In genomic region chr5:177429248-177430045, GRCh38 we compare ENCODE assay signal across 9 cellular contexts. TPM values are rescaled to one million over a fixed set of nuclear protein-coding genes. Genes with fewer than 3 reads are reported as not detected.
DNase-seq lines count a peak whose midpoint lies in the region; ATAC-seq and TF ChIP-seq lines count a peak whose summit lies in the region.
"Had no signal": no experiment of that assay in that cellular context is flagged by ENCODE, and none has a peak within 500 bp of the region (broad histone marks: within the 10 kb centered on the region; RNA-seq: fewer than 3 reads in every experiment).

No MANE protein-coding gene starts in this region.

- intact Hi-C loops in CD8-positive, alpha-beta T cell (cut with DNase I, micrococcal nuclease), result loop anchor here (2.0 to 5.0 kb wide), 3 partner anchors 73 to 887 kb away; partner anchors contain the start of genes NSD1 (in 1 of the 2) and RGS14 (in 1 of the 2)

- H3K4me3 Mint-ChIP-seq in CD8-positive, alpha-beta T cell, result peak overlapping the region; percentile 91
- H3K4me3 Mint-ChIP-seq in stimulated activated memory B cell treated with anti-CD40 and anti-IgM and Interleukin-4, amounts not matched to agents 10 μg/mL and 1 μg/mL and 100 μg/mL, for 72 hours, result peak overlapping the region; percentile 92

- H3K9me3 Mint-ChIP-seq in CD8-positive, alpha-beta T cell, result no peaks in the 10 kb centered on the region
- no peaks in the 10 kb centered on the region for H3K9me3 Mint-ChIP-seq in stimulated activated memory B cell treated with anti-CD40 and anti-IgM and Interleukin-4, amounts not matched to agents 10 μg/mL and 1 μg/mL and 100 μg/mL, for 72 hours

- H3K27ac Mint-ChIP-seq in CD8-positive, alpha-beta T cell, result peak overlapping the region; percentile 91
- H3K27ac Mint-ChIP-seq in stimulated activated memory B cell treated with anti-CD40 and anti-IgM and Interleukin-4, amounts not matched to agents 10 μg/mL and 1 μg/mL and 100 μg/mL, for 72 hours, result peak overlapping the region; percentile 71

- H3K27me3 Mint-ChIP-seq in CD8-positive, alpha-beta T cell (ENCODE audit: low read depth), result no peaks in the 10 kb centered on the region
- no peaks in the 10 kb centered on the region for H3K27me3 Mint-ChIP-seq in stimulated activated memory B cell treated with anti-CD40 and anti-IgM and Interleukin-4, amounts not matched to agents 10 μg/mL and 1 μg/mL and 100 μg/mL, for 72 hours

- CTCF ChIA-PET in CD8-positive, alpha-beta T cell (lab: Charles Lee), result interaction anchor here (0.6 to 14.6 kb wide), 6 partner anchors 11 to 120 kb away, joined by 3 to 285 read pairs (median 13); partner anchors contain the start of genes F12, PFN3 and PRR7
- CTCF ChIA-PET in RWPE1 (lab: Yijun Ruan, JAX), result interaction anchor here (0.6 to 9.8 kb wide), 4 partner anchors 18 to 59 kb away, joined by 3 to 100 read pairs (median 6); no protein-coding TSS in a partner anchor

- peak overlapping the region; percentile 98 for H3K4me3 ChIP-seq in CD8-positive, alpha-beta T cell (ENCODE audit: low read depth, low read length)

- peak; percentile 50 to 90 (median 80) for DNase-seq in CD8-positive, alpha-beta T cell
- DNase-seq in RWPE1 (ENCODE audit: low spot score), result no peak
- peak; percentile 78 for DNase-seq in activated effector memory CD4-positive, alpha-beta T cell treated with Interleukin-2 at 50 U/mL for 16 hours
- peak; percentile 34 for DNase-seq in midbrain (lab: John Stamatoyannopoulos, UW)
- no peak for DNase-seq in T1000 (lab: John Stamatoyannopoulos, UW)
- DNase-seq in AG08396 (ENCODE audit: low spot score), result no peak

- POLR2A ChIA-PET in CD8-positive, alpha-beta T cell (lab: Charles Lee), result interaction anchor here (0.7 to 15.2 kb wide), 8 partner anchors 15 to 163 kb away, joined by 3 to 498 read pairs (median 6); partner anchors contain the start of genes PRELID1, PRR7 and RAB24
- POLR2A ChIA-PET in RWPE1 (lab: Yijun Ruan, JAX; ENCODE audit: low non-redundant PET), result interaction anchor here (0.6 to 1.1 kb wide), 5 partner anchors 10 to 573 kb away, joined by 3 to 5 read pairs (median 3); no protein-coding TSS in a partner anchor

- H3K36me3 ChIP-seq in CD8-positive, alpha-beta T cell (ENCODE audit: insufficient read depth, low read length), result peaks cover 33% of the 10 kb centered on the region

- H3K4me1 Mint-ChIP-seq in CD8-positive, alpha-beta T cell (ENCODE audit: low read depth), result peaks cover 73% of the 10 kb centered on the region
- peaks cover 75% of the 10 kb centered on the region for H3K4me1 Mint-ChIP-seq in stimulated activated memory B cell treated with anti-CD40 and anti-IgM and Interleukin-4, amounts not matched to agents 10 μg/mL and 1 μg/mL and 100 μg/mL, for 72 hours

- TF ChIP-seq CTCF in CD8-positive, alpha-beta T cell (IDR thresholded peaks at IDR 0.05), result no peak
- no peak for TF ChIP-seq CTCF in RWPE1 (conservative IDR thresholded peaks at IDR 0.05; ENCODE audit: low read depth)

- ATAC-seq in CD8-positive, alpha-beta T cell, result peak; percentile 24
- ATAC-seq in stimulated activated memory B cell treated with anti-CD40 and anti-IgM and Interleukin-4, amounts not matched to agents 10 μg/mL and 1 μg/mL and 100 μg/mL, for 72 hours, result no peak
- no peak for ATAC-seq in HG02642 (IDR thresholded peaks at IDR 0.05; ENCODE audit: poor library complexity, unreplicated experiment)

- no peaks in the 10 kb centered on the region for H3K27me3 ChIP-seq in CD8-positive, alpha-beta T cell (ENCODE audit: insufficient read depth, low read length)

- peak overlapping the region; percentile 77 for H3K27ac ChIP-seq in CD8-positive, alpha-beta T cell (ENCODE audit: low read depth, low read length)
- peak overlapping the region; percentile 94 for H3K27ac ChIP-seq in RWPE1

- H3K9me3 ChIP-seq in CD8-positive, alpha-beta T cell (ENCODE audit: low read length), result no peaks in the 10 kb centered on the region

- peaks cover 80% of the 10 kb centered on the region for H3K4me1 ChIP-seq in CD8-positive, alpha-beta T cell (ENCODE audit: insufficient read depth, low read length)

- peaks cover 53% of the 10 kb centered on the region for H3K36me3 Mint-ChIP-seq in CD8-positive, alpha-beta T cell
- H3K36me3 Mint-ChIP-seq in stimulated activated memory B cell treated with anti-CD40 and anti-IgM and Interleukin-4, amounts not matched to agents 10 μg/mL and 1 μg/mL and 100 μg/mL, for 72 hours, result peaks cover 20% of the 10 kb centered on the region

RNA-seq across cellular contexts. Expression of gene GRK6, which starts 3.0 kb away (rescaled TPM):
- total RNA-seq in CD8-positive, alpha-beta T cell, result 100 to 1,000 TPM; 133 to 139 TPM

RNA-seq across cellular contexts. Expression of gene PRR7, which starts 17.2 kb away (rescaled TPM):
- total RNA-seq in CD8-positive, alpha-beta T cell, result 10 to 100 TPM; 21.0 TPM

RNA-seq across cellular contexts. Expression of gene F12, which starts 20.1 kb away (rescaled TPM):
- total RNA-seq in CD8-positive, alpha-beta T cell, result not detected

RNA-seq across cellular contexts. Expression of gene PFN3, which starts 29.0 kb away (rescaled TPM):
- total RNA-seq in CD8-positive, alpha-beta T cell, result not detected
- total RNA-seq: Daoy had no signal

RNA-seq across cellular contexts. Expression of gene DBN1, which starts 44.0 kb away (rescaled TPM):
- 10 to 100 TPM; 16.2 to 19.9 TPM for total RNA-seq in CD8-positive, alpha-beta T cell

Comparison
In these comparisons a context has a peak if more than half of its experiments do, and no peak if none do; other contexts are left out.
1. DNase-seq: peak in CD8-positive, alpha-beta T cell (7 of 7), activated effector memory CD4-positive, alpha-beta T cell treated with Interleukin-2 at 50 U/mL for 16 hours (single experiment) and midbrain (single experiment); none in RWPE1 (single experiment), T1000 (single experiment) and AG08396 (single experiment).